In the genomic region with DNA sequence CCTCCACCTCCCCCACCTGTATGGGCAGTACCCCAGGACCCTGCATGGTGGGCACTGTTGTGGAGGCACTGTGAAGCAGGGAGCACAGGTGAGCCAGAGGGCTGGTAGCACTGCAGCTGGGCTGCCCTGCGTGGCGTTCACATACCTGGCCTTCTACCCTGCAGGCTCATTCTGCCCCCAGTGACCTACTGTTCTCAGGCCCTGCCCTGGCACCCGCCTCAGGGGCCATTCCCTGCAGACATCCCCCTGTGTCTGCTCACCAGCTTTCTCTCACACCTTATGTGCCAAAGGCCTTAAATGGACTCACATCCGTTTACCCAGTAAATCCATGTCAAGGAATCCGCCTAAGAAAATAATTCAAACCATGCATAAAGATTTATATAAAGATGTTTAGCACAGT, we compare ENCODE assay signal across 25 cellular contexts.
"Had no signal": no experiment of that assay in that cellular context is flagged by ENCODE, and none has a peak within 500 bp of the region (broad histone marks: within the 10 kb centered on the region; RNA-seq: fewer than 3 reads in every experiment).

No MANE protein-coding gene starts in this region.

- H3K27ac ChIP-seq: neural progenitor cell, neutrophil, ovary, parathyroid adenoma, psoas muscle, right lobe of liver, sigmoid colon, stomach, thoracic aorta, tibial artery, transverse colon, upper lobe of right lung, uterus had no signal

- DNase-seq: naive thymus-derived CD4-positive, alpha-beta T cell; natural killer cell; nucleus accumbens; ovary; posterior cingulate gyrus; psoas muscle; right cardiac atrium; right lobe of liver; sigmoid colon; small intestine; stimulated activated CD4-positive, alpha-beta T cell treated with anti-CD3 and anti-CD28 coated beads, Interleukin-15, amount 100 ng/mL, for 24 hours; stimulated activated CD4-positive, alpha-beta T cell treated with anti-CD3 and anti-CD28 coated beads, Interleukin-2, amount 100 ng/mL, for 24 hours; stimulated activated CD4-positive, alpha-beta T cell treated with anti-CD3 and anti-CD28 coated beads, Interleukin-2, amount 100 ng/mL, for 48 hours; stimulated activated CD4-positive, alpha-beta T cell treated with anti-CD3 and anti-CD28 coated beads, Interleukin-4, amount 100 ng/mL, for 24 hours; stimulated activated naive B cell treated with anti-CD40 and anti-IgM and Interleukin-4, amounts not matched to agents 10 μg/mL and 1 μg/mL and 100 μg/mL, for 72 hours; stimulated activated naive CD4-positive, alpha-beta T cell treated with Interleukin-2 at 50 U/mL for 16 hours; stomach; tibial artery; transverse colon; upper lobe of right lung; uterus had no signal

- H3K27me3 ChIP-seq: neural progenitor cell, neutrophil, ovary, right lobe of liver, sigmoid colon, stomach, tibial artery, transverse colon, upper lobe of right lung, uterus had no signal

- FAIRE-seq: small intestine had no signal

- H3K9me3 ChIP-seq: neutrophil, ovary, psoas muscle, right lobe of liver, sigmoid colon, stomach, thoracic aorta, tibial artery, transverse colon, upper lobe of right lung, uterus had no signal

- H3K36me3 ChIP-seq: neural progenitor cell, ovary, uterus had no signal

- H2AFZ ChIP-seq: neural progenitor cell, parathyroid adenoma had no signal

- H3K4me1 ChIP-seq: psoas muscle, right lobe of liver, sigmoid colon, stomach, tibial artery, transverse colon, upper lobe of right lung had no signal

- H3K79me2 ChIP-seq: parathyroid adenoma had no signal

- H3K9ac ChIP-seq: neural progenitor cell, parathyroid adenoma had no signal

- H3K4me2 ChIP-seq: neural progenitor cell had no signal

- H3K4me3 ChIP-seq: neural progenitor cell, ovary, psoas muscle, right lobe of liver, sigmoid colon, stomach, thoracic aorta, tibial artery, transverse colon, upper lobe of right lung, uterus had no signal
